Comparison of ENCODE assay signal across 1 cellular context in the genomic region with DNA sequence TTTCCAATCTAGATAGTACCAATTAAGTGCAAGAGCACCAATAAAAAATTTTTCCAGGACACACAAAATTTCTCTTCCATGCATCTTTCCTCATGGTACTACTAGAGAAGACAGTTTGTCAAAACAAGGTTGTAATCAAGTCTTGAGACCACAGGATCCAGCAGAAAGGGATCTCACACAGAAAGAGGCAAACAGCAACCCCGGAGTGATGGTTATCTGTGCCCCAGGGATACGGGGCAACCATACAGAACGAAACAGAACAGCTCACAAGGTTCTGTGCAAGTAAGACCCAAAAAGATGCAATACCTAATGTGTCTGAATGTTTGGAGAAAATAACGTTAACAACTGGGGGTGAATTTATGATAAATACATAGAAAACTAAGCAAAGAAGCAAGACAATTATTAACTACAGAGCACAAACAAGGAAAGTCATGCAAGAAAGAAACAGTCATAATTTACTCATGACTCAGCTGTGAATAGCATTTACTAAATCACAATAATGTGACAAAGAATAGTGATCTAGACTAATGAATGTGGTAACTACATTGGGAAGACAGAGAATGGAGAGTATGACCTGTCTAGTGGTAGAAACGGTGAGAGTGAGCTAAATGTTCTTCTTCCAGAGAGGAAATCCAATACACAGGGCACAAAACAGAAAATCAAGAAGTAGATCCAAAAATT.
A peak's percentile ranks its signal among the peaks of the same experiment; 100 is the strongest.
TF ChIP-seq lines count a peak whose summit lies in the region.

No MANE protein-coding gene starts in this region.

TF ChIP-seq in HEK293, 187 proteins besides CTCF, POLR2A, EP300 and RAD21 (continued from another document):
- TF ChIP-seq, protein P1, sequence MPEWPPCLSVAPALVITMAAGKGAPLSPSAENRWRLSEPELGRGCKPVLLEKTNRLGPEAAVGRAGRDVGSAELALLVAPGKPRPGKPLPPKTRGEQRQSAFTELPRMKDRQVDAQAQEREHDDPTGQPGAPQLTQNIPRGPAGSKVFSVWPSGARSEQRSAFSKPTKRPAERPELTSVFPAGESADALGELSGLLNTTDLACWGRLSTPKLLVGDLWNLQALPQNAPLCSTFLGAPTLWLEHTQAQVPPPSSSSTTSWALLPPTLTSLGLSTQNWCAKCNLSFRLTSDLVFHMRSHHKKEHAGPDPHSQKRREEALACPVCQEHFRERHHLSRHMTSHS (tag by site-specific recombination; IDR thresholded peaks at IDR 0.05): no peak
- TF ChIP-seq MZF1 (tag by site-specific recombination; IDR thresholded peaks at IDR 0.05; ENCODE audit: borderline replicate concordance) (peak; percentile 76; the same call in 1 of the 2 replicates), ZBTB8A (tag by site-specific recombination; IDR thresholded peaks at IDR 0.05) (no peak), ZNF76 (tag by site-specific recombination; IDR thresholded peaks at IDR 0.05; ENCODE audit: borderline replicate concordance, low read depth) (no peak), PRDM1 (tag by site-specific recombination; IDR thresholded peaks at IDR 0.05) (peak; percentile 13; the same call in 1 of the 2 replicates), ZNF146 (tag by site-specific recombination; IDR thresholded peaks at IDR 0.05) (no peak), ZNF629 (tag by site-specific recombination; IDR thresholded peaks at IDR 0.05) (peak; percentile 22; the same call in 1 of the 2 replicates), ZSCAN30 (tag by site-specific recombination; IDR thresholded peaks at IDR 0.05) (no peak), ZNF423 (tag by site-specific recombination; IDR thresholded peaks at IDR 0.05) (no peak), EGR2 (tag by site-specific recombination; IDR thresholded peaks at IDR 0.05; ENCODE audit: low read depth) (no peak), SP7 (tag by site-specific recombination; IDR thresholded peaks at IDR 0.05) (peak; percentile 43; the same call in 1 of the 2 replicates), KLF1 (tag by site-specific recombination; IDR thresholded peaks at IDR 0.05) (no peak), ZNF791 (tag by site-specific recombination; IDR thresholded peaks at IDR 0.05) (no peak), SP2 (tag by site-specific recombination; IDR thresholded peaks at IDR 0.05) (no peak), ZFP41 (tag by site-specific recombination; IDR thresholded peaks at IDR 0.05; ENCODE audit: borderline replicate concordance) (no peak)
- TF ChIP-seq, protein P2, sequence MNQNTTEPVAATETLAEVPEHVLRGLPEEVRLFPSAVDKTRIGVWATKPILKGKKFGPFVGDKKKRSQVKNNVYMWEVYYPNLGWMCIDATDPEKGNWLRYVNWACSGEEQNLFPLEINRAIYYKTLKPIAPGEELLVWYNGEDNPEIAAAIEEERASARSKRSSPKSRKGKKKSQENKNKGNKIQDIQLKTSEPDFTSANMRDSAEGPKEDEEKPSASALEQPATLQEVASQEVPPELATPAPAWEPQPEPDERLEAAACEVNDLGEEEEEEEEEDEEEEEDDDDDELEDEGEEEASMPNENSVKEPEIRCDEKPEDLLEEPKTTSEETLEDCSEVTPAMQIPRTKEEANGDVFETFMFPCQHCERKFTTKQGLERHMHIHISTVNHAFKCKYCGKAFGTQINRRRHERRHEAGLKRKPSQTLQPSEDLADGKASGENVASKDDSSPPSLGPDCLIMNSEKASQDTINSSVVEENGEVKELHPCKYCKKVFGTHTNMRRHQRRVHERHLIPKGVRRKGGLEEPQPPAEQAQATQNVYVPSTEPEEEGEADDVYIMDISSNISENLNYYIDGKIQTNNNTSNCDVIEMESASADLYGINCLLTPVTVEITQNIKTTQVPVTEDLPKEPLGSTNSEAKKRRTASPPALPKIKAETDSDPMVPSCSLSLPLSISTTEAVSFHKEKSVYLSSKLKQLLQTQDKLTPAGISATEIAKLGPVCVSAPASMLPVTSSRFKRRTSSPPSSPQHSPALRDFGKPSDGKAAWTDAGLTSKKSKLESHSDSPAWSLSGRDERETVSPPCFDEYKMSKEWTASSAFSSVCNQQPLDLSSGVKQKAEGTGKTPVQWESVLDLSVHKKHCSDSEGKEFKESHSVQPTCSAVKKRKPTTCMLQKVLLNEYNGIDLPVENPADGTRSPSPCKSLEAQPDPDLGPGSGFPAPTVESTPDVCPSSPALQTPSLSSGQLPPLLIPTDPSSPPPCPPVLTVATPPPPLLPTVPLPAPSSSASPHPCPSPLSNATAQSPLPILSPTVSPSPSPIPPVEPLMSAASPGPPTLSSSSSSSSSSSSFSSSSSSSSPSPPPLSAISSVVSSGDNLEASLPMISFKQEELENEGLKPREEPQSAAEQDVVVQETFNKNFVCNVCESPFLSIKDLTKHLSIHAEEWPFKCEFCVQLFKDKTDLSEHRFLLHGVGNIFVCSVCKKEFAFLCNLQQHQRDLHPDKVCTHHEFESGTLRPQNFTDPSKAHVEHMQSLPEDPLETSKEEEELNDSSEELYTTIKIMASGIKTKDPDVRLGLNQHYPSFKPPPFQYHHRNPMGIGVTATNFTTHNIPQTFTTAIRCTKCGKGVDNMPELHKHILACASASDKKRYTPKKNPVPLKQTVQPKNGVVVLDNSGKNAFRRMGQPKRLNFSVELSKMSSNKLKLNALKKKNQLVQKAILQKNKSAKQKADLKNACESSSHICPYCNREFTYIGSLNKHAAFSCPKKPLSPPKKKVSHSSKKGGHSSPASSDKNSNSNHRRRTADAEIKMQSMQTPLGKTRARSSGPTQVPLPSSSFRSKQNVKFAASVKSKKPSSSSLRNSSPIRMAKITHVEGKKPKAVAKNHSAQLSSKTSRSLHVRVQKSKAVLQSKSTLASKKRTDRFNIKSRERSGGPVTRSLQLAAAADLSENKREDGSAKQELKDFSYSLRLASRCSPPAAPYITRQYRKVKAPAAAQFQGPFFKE (tag by site-specific recombination; IDR thresholded peaks at IDR 0.05; ENCODE audit: borderline replicate concordance): no peak
- TF ChIP-seq, protein P3, sequence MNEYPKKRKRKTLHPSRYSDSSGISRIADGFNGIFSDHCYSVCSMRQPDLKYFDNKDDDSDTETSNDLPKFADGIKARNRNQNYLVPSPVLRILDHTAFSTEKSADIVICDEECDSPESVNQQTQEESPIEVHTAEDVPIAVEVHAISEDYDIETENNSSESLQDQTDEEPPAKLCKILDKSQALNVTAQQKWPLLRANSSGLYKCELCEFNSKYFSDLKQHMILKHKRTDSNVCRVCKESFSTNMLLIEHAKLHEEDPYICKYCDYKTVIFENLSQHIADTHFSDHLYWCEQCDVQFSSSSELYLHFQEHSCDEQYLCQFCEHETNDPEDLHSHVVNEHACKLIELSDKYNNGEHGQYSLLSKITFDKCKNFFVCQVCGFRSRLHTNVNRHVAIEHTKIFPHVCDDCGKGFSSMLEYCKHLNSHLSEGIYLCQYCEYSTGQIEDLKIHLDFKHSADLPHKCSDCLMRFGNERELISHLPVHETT (tag by site-specific recombination; IDR thresholded peaks at IDR 0.05): no peak
